ENCODE assay signal across 9 cellular contexts in genomic region chr2:164823126-164823525, GRCh38.
"Had no signal": no experiment of that assay in that cellular context is flagged by ENCODE, and none has a peak within 500 bp of the region (broad histone marks: within the 10 kb centered on the region; RNA-seq: fewer than 3 reads in every experiment).

No MANE protein-coding gene starts in this region.

- FAIRE-seq: H1, H54, K562 had no signal

- H3K27ac ChIP-seq: HL-60 had no signal

- H3K4me3 ChIP-seq: GM23338, K562 had no signal

- DNase-seq: H9, HCEC 1CT, IMR-90, KG1 had no signal

- H3K4me2 ChIP-seq: GM23338 had no signal

- H2AFZ ChIP-seq: GM23338 had no signal

- ATAC-seq: GM23338, K562 had no signal
